Comparison of ENCODE assay signal across 9 cellular contexts in genomic region chr20:34581341-34582189, GRCh38. TPM values are rescaled to one million over a fixed set of nuclear protein-coding genes. Genes with fewer than 3 reads are reported as not detected.
DNase-seq lines count a peak whose midpoint lies in the region; ATAC-seq, FAIRE-seq and TF ChIP-seq lines count a peak whose summit lies in the region.
"Had no signal": no experiment of that assay in that cellular context is flagged by ENCODE, and none has a peak within 500 bp of the region (broad histone marks: within the 10 kb centered on the region; RNA-seq: fewer than 3 reads in every experiment).

No MANE protein-coding gene starts in this region.

- DNase-seq in activated CD4-positive, CD25-positive, alpha-beta regulatory T cell (lab: John Stamatoyannopoulos, UW): no peak
- DNase-seq in activated CD4-positive, CD25-positive, alpha-beta regulatory T cell treated with anti-CD3 and anti-CD28 coated beads, Interleukin-2, amount 50 U/mL, for 72 hours: peak; percentile 53
- DNase-seq in Right ventricle myocardium superior (peak; percentile 68), spleen (no peak), H54 (ENCODE audit: insufficient read length, low spot score) (no peak), DMS79 (lab: John Stamatoyannopoulos, UW) (no peak)

- peak overlapping the region; percentile 45 to 73 (median 64) for H3K27ac ChIP-seq in spleen

- 73 to 85% (median 83%) methylated on average over 11 of the region's 11 CpGs for WGBS in spleen, 5 donors

- intact Hi-C loops in Right ventricle myocardium superior (cut with DNase I) (no loop called here), spleen (cut with DNase I; ENCODE audit: low total_unique reads) (no loop called here)

- H3K27me3 ChIP-seq in spleen (replicated peaks in 1 of 7): no peaks in the 10 kb centered on the region
- H3K27me3 ChIP-seq: BLaER1 had no signal

- ATAC-seq in activated CD4-positive, CD25-positive, alpha-beta regulatory T cell treated with anti-CD3 and anti-CD28 coated beads, Interleukin-2, amount 50 U/mL, for 24 hours: peak; percentile 76 to 80
- ATAC-seq in Right ventricle myocardium superior (ENCODE audit: poor library complexity) (peak; percentile 6), HG02623 (IDR thresholded peaks at IDR 0.05; ENCODE audit: unreplicated experiment) (no peak)

- no peak for TF ChIP-seq CTCF in spleen (IDR thresholded peaks at IDR 0.05 in 8 of 11, conservative IDR thresholded peaks at IDR 0.05 in 3 of 11)

- no peak for FAIRE-seq in H54 (lab: Jason Lieb, UNC)

- peaks cover 0 to 6% (median 0%) of the 10 kb centered on the region in 8 donors for H3K9me3 ChIP-seq in spleen
- H3K9me3 ChIP-seq: BLaER1 had no signal

- TF ChIP-seq POLR2A in spleen (IDR thresholded peaks at IDR 0.05) (no peak), H54 (IDR thresholded peaks at IDR 0.05; ENCODE audit: low read depth, low read length) (no peak)

- no peak overlapping the region for H3K4me3 ChIP-seq in spleen
- H3K4me3 ChIP-seq: BLaER1 had no signal

- H3K36me3 ChIP-seq in spleen: peaks cover 0 to 57% (median 17%) of the 10 kb centered on the region in 6 donors

- H3K4me1 ChIP-seq in spleen: peaks cover 11 to 60% (median 39%) of the 10 kb centered on the region in 6 donors

RNA-seq across cellular contexts. Expression of gene MAP1LC3A, which starts 23.0 kb away (rescaled TPM):
- 107 TPM for total RNA-seq in Right ventricle myocardium superior
- total RNA-seq in spleen: 10 to 100 TPM; 13.0 to 34.0 (median 26.0) TPM
- 10 to 100 TPM; 47.3 to 56.7 (median 54.2) TPM for polyA plus RNA-seq in spleen

Comparison
In these comparisons a context has a peak if more than half of its experiments do, and no peak if none do; other contexts are left out.
1. DNase-seq: peak in activated CD4-positive, CD25-positive, alpha-beta regulatory T cell treated with anti-CD3 and anti-CD28 coated beads, Interleukin-2, amount 50 U/mL, for 72 hours (single experiment) and Right ventricle myocardium superior (single experiment); none in activated CD4-positive, CD25-positive, alpha-beta regulatory T cell (0 of 4), spleen (single experiment), H54 (single experiment) and DMS79 (single experiment).